8 cellular contexts compared by ENCODE assay signal in genomic region chr15:68816795-68817303, GRCh38. TPM values are rescaled to one million over a fixed set of nuclear protein-coding genes. Genes with fewer than 3 reads are reported as not detected.
DNase-seq lines count a peak whose midpoint lies in the region; ATAC-seq, FAIRE-seq and TF ChIP-seq lines count a peak whose summit lies in the region.

No MANE protein-coding gene starts in this region.

- H3K27me3 ChIP-seq in AG04450 (ENCODE audit: control insufficient read depth, insufficient read depth, low read length) (no peaks in the 10 kb centered on the region), adipocyte (replicated peaks; ENCODE audit: control insufficient read depth, insufficient read depth, low read length) (no peaks in the 10 kb centered on the region), small intestine (ENCODE audit: control insufficient read depth in 2 of 2, insufficient read depth in 2 of 2, low read length in 2 of 2) (no peaks in the 10 kb centered on the region)

- H3K4me1 ChIP-seq in adipocyte (ENCODE audit: control insufficient read depth, insufficient read depth, low read length) (peaks cover 33% of the 10 kb centered on the region), small intestine (ENCODE audit: control insufficient read depth in 2 of 2, insufficient read depth in 1 of 2, low read depth in 1 of 2, low read length in 1 of 2) (peaks cover 8 to 16% of the 10 kb centered on the region in 2 donors)

- no peak for TF ChIP-seq CTCF in AG04450 (IDR thresholded peaks at IDR 0.05; ENCODE audit: low read depth, low read length)
- no peak for TF ChIP-seq CTCF in HFF-Myc (IDR thresholded peaks at IDR 0.05; ENCODE audit: low read depth, low read length, missing control alignments)

- CTCF ChIA-PET in AG04450 (lab: Charles Lee): interaction anchor here (0.9 to 1.4 kb wide), 3 partner anchors 59 to 510 kb away, joined by 3 to 4 read pairs (median 3); no protein-coding TSS in a partner anchor

- 1 to 2% (median 2%) methylated on average over 13 of the region's 13 CpGs for WGBS in small intestine, 3 donors

- peak overlapping the region; percentile 94 for H3K4me3 ChIP-seq in AG04450 (ENCODE audit: low read depth, low read length)
- H3K4me3 ChIP-seq in HFF-Myc (replicated peaks; ENCODE audit: low read depth, low read length): peak overlapping the region; percentile 57
- H3K4me3 ChIP-seq in adipocyte (ENCODE audit: low read length): peak overlapping the region; percentile 94
- H3K4me3 ChIP-seq in iPS-11a (ENCODE audit: low read depth, low read length): peak overlapping the region; percentile 89
- H3K4me3 ChIP-seq in small intestine (ENCODE audit: low read depth in 1 of 2, low read length in 2 of 2): peak overlapping the region; percentile 89 to 98

- ATAC-seq in GM19328 (IDR thresholded peaks at IDR 0.05; ENCODE audit: unreplicated experiment) (no peak), HG03135 (IDR thresholded peaks at IDR 0.05; ENCODE audit: unreplicated experiment) (no peak), GM18858 (IDR thresholded peaks at IDR 0.05; ENCODE audit: unreplicated experiment) (no peak)

- H3K9me3 ChIP-seq in AG04450 (ENCODE audit: control insufficient read depth, insufficient read depth, low read length) (peaks cover 8% of the 10 kb centered on the region; the same call in 1 of the 2 replicates), adipocyte (ENCODE audit: control insufficient read depth, low read length) (no peaks in the 10 kb centered on the region), small intestine (ENCODE audit: control insufficient read depth, low read depth) (no peaks in the 10 kb centered on the region)

- peak overlapping the region; percentile 99 for H3K9ac ChIP-seq in adipocyte (ENCODE audit: low read length)

- no peak for FAIRE-seq in small intestine (lab: Jason Lieb, UNC)

- peak overlapping the region; percentile 42 for H3K27ac ChIP-seq in AG04450 (ENCODE audit: low read depth, low read length)
- H3K27ac ChIP-seq in small intestine (ENCODE audit: low read depth in 1 of 2, low read length in 1 of 2): peak overlapping the region; percentile 91

- H3K36me3 ChIP-seq in adipocyte (ENCODE audit: control insufficient read depth, insufficient read depth, low read length, severe bottlenecking) (no peaks in the 10 kb centered on the region), small intestine (ENCODE audit: control insufficient read depth in 2 of 2, insufficient read depth in 2 of 2, low read length in 2 of 2) (no peaks in the 10 kb centered on the region)

- POLR2A ChIA-PET in AG04450 (lab: Yijun Ruan, JAX): interaction anchor here (0.7 kb wide), 1 partner anchor 298 kb away, joined by 3 read pairs; no protein-coding TSS in a partner anchor

- DNase-seq in AG04450 (ENCODE audit: low read depth, low spot score) (no peak), HFF-Myc (ENCODE audit: extremely low read depth, low read depth) (no peak), adipocyte (ENCODE audit: low read depth) (no peak), small intestine (peak; percentile 90)

RNA-seq across cellular contexts. Expression of gene ANP32A, which starts 3.8 kb away (rescaled TPM):
- 67.8 and 69.4 TPM in 2 replicates for polyA plus RNA-seq in AG04450 (2011; rRNA removed)
- 25.7 and 33.3 TPM in 2 replicates for polyA minus RNA-seq in AG04450 (2011; rRNA and poly(A)+ RNA removed)
- polyA plus RNA-seq in small intestine: 100 to 1,000 TPM in 1 of 3 donors, 10 to 100 TPM in 2; 56.2 to 147 (median 58.8) TPM
